In genomic region chr1:231632119-231632518, GRCh38 we compare ENCODE assay signal across 19 cellular contexts. TPM values are rescaled to one million over a fixed set of nuclear protein-coding genes. Genes with fewer than 3 reads are reported as not detected.
DNase-seq lines count a peak whose midpoint lies in the region; ATAC-seq, FAIRE-seq and TF ChIP-seq lines count a peak whose summit lies in the region.
"Had no signal": no experiment of that assay in that cellular context is flagged by ENCODE, and none has a peak within 500 bp of the region (broad histone marks: within the 10 kb centered on the region; RNA-seq: fewer than 3 reads in every experiment).

No MANE protein-coding gene starts in this region.

- TF ChIP-seq CTCF in D721Med (IDR thresholded peaks at IDR 0.05; ENCODE audit: insufficient read depth, missing control alignments) (no peak), PC-3 (conservative IDR thresholded peaks at IDR 0.05; ENCODE audit: low read depth, low read length) (no peak), mucosa of descending colon (IDR thresholded peaks at IDR 0.05) (no peak), left lung (IDR thresholded peaks at IDR 0.05) (no peak)

- no peak overlapping the region for H2AFZ ChIP-seq in PC-3 (ENCODE audit: low read length)
- H2AFZ ChIP-seq: GM23248 had no signal

- H3K36me3 ChIP-seq in PC-3 (ENCODE audit: low read depth, low read length) (no peaks in the 10 kb centered on the region), mucosa of descending colon (ENCODE audit: low read depth) (no peaks in the 10 kb centered on the region), left lung (no peaks in the 10 kb centered on the region)
- H3K36me3 ChIP-seq: HAP-1 had no signal

- H3F3A ChIP-seq in PC-3 (ENCODE audit: low read length, unreplicated experiment): peaks cover 7% of the 10 kb centered on the region

- H3K4me1 ChIP-seq in PC-3 (ENCODE audit: insufficient read depth, low read length): peaks cover 33% of the 10 kb centered on the region
- H3K4me1 ChIP-seq in mucosa of descending colon (ENCODE audit: low read depth): peaks cover 5% of the 10 kb centered on the region
- H3K4me1 ChIP-seq in left lung: peaks cover 0 to 35% of the 10 kb centered on the region in 2 donors

- H3K9ac ChIP-seq in PC-3 (ENCODE audit: low read length): no peak overlapping the region
- H3K9ac ChIP-seq: GM23248 had no signal

- H3K4me3 ChIP-seq in PC-3 (ENCODE audit: low read length) (no peak overlapping the region), mucosa of descending colon (no peak overlapping the region), left lung (no peak overlapping the region)
- H3K4me3 ChIP-seq: A549, GM23248, HAP-1 had no signal

- DNase-seq in DMS53 (lab: John Stamatoyannopoulos, UW): peak; percentile 22
- DNase-seq in DMS53 treated with DMSO at 0.1 percent for 48 hours (lab: John Stamatoyannopoulos, UW; ENCODE audit: unreplicated experiment): no peak
- DNase-seq in D721Med (ENCODE audit: insufficient read length, low spot score): no peak
- peak; percentile 54 for DNase-seq in PC-3
- DNase-seq in mucosa of descending colon: no peak
- no peak for DNase-seq in NCI-H1417 treated with DMSO at 0.1 percent for 48 hours (lab: John Stamatoyannopoulos, UW)
- no peak for DNase-seq in left lung
- DNase-seq: AML-193; CD4-positive, alpha-beta T cell; GM23248 had no signal

- FAIRE-seq in D721Med (lab: Jason Lieb, UNC): peak; percentile 55
- FAIRE-seq: A549, G401.6, GM12891, GM19239 had no signal

- no peaks in the 10 kb centered on the region for H3K27me3 ChIP-seq in PC-3 (ENCODE audit: low read length)
- H3K27me3 ChIP-seq in left lung: no peaks in the 10 kb centered on the region

- no peak overlapping the region for H3K4me2 ChIP-seq in PC-3 (ENCODE audit: low read length)
- H3K4me2 ChIP-seq: A549 had no signal

- CTCF ChIA-PET in PC-3 (lab: Charles Lee): no interaction called here

- no peaks in the 10 kb centered on the region for H3K9me2 ChIP-seq in PC-3 (replicated peaks; ENCODE audit: low read length)

- no peak overlapping the region for H3K27ac ChIP-seq in PC-3 (ENCODE audit: low read length)
- no peak overlapping the region for H3K27ac ChIP-seq in left lung
- H3K27ac ChIP-seq: 22Rv1, A549, C4-2B, GM23248 had no signal

- no TSS peak for BruUV-seq in PC-3 (replicated peaks; lab: Mats Ljungman, UMichigan)

- POLR2A ChIA-PET in PC-3 (lab: Charles Lee; ENCODE audit: unreplicated experiment): no interaction called here

- H4K20me1 ChIP-seq in PC-3 (ENCODE audit: low read length): no peaks in the 10 kb centered on the region

- ATAC-seq in PC-3: no peak
- peak; percentile 11 for ATAC-seq in mucosa of descending colon
- ATAC-seq in left lung: no peak
- no peak for ATAC-seq in GM21786 (IDR thresholded peaks at IDR 0.05; ENCODE audit: unreplicated experiment)
- ATAC-seq: A549 had no signal

- intact Hi-C loops in PC-3 (cut with micrococcal nuclease): no loop called here
- intact Hi-C loops in mucosa of descending colon (cut with DNase I, micrococcal nuclease): no loop called here
- intact Hi-C loops in left lung (cut with DNase I): no loop called here

- no peaks in the 10 kb centered on the region for H3K79me2 ChIP-seq in PC-3 (ENCODE audit: low read length)

- H3K9me3 ChIP-seq in PC-3 (ENCODE audit: low read length) (no peaks in the 10 kb centered on the region), mucosa of descending colon (no peaks in the 10 kb centered on the region), left lung (no peaks in the 10 kb centered on the region)
- H3K9me3 ChIP-seq: A549, Caco-2, HAP-1 had no signal

RNA-seq across cellular contexts. Expression of gene DISC1, which starts 5.5 kb away (rescaled TPM):
- total RNA-seq in PC-3 (2014; rRNA removed): 3.4 and 5.1 TPM in 2 replicates
- total RNA-seq in mucosa of descending colon: 10 to 100 TPM in 1 of 3 donors, 1 to 10 TPM in 2; 4.8 to 11.3 (median 8.9) TPM
- 10 to 100 TPM in 1 of 2 donors, 1 to 10 TPM in 1; 3.9 to 10.4 TPM for total RNA-seq in left lung

Comparison
In these comparisons a context has a peak if more than half of its experiments do, and no peak if none do; other contexts are left out.
1. DNase-seq: peak in DMS53 (single experiment) and PC-3 (single experiment); none in DMS53 treated with DMSO at 0.1 percent for 48 hours (single experiment), D721Med (single experiment), mucosa of descending colon (0 of 3), NCI-H1417 treated with DMSO at 0.1 percent for 48 hours (single experiment) and left lung (0 of 2).